1 cellular context compared by ENCODE assay signal in genomic region chr7:23357190-23358093, GRCh38.
TF ChIP-seq lines count a peak whose summit lies in the region.

No MANE protein-coding gene starts in this region.

TF ChIP-seq in HEK293, 187 proteins besides CTCF, POLR2A, EP300 and RAD21 (continued from another document):
- TF ChIP-seq FEZF1 (tag by site-specific recombination; IDR thresholded peaks at IDR 0.05) (0 out of 2 replicates have a peak, but pooled peaks have one; percentile 15), ZNF707 (tag by site-specific recombination; IDR thresholded peaks at IDR 0.05) (no peak), ZBTB11 (tag by site-specific recombination; conservative IDR thresholded peaks at IDR 0.05; ENCODE audit: low read depth) (0 out of 2 replicates have a peak, but pooled peaks have one; percentile 17), ZNF600 (tag by site-specific recombination; IDR thresholded peaks at IDR 0.05) (0 out of 2 replicates have a peak, but pooled peaks have one; percentile 11), ZFP3 (tag by site-specific recombination; IDR thresholded peaks at IDR 0.05; ENCODE audit: low read depth) (no peak), ZNF221 (tag by site-specific recombination; IDR thresholded peaks at IDR 0.05; ENCODE audit: borderline replicate concordance) (no peak), ZNF292 (tag by site-specific recombination; IDR thresholded peaks at IDR 0.05; ENCODE audit: borderline replicate concordance, low read depth) (no peak), HOXD13 (CRISPR knock-in tag; IDR thresholded peaks at IDR 0.05; ENCODE audit: borderline replicate concordance) (no peak), MEIS1 (CRISPR knock-in tag; IDR thresholded peaks at IDR 0.05; ENCODE audit: borderline replicate concordance) (peak; percentile 74; the same call in 1 of the 2 replicates), GFI1B (tag by site-specific recombination; IDR thresholded peaks at IDR 0.05) (no peak), ZSCAN5A (tag by site-specific recombination; IDR thresholded peaks at IDR 0.05) (no peak), ZNF830 (tag by site-specific recombination; IDR thresholded peaks at IDR 0.05; ENCODE audit: low read depth) (no peak), ZNF623 (tag by site-specific recombination; IDR thresholded peaks at IDR 0.05) (no peak), ZNF449 (tag by site-specific recombination; IDR thresholded peaks at IDR 0.05) (no peak), ZNF664 (tag by site-specific recombination; IDR thresholded peaks at IDR 0.05) (peak; percentile 87), ELK4 (IDR thresholded peaks at IDR 0.05; ENCODE audit: borderline replicate concordance, low read depth, low read length) (no peak), ZBTB20 (tag by site-specific recombination; IDR thresholded peaks at IDR 0.05) (0 out of 2 replicates have a peak, but pooled peaks have one; percentile 16), BCL6B (tag by site-specific recombination; IDR thresholded peaks at IDR 0.05) (0 out of 2 replicates have a peak, but pooled peaks have one; percentile 17), WT1 (tag by site-specific recombination; IDR thresholded peaks at IDR 0.05) (peak; percentile 47)
TF ChIP-seq in HEK293: peak in this region for 20.
